In genomic region chr2:121078869-121079268, GRCh38 we compare ENCODE assay signal across 26 cellular contexts.
"Had no signal": no experiment of that assay in that cellular context is flagged by ENCODE, and none has a peak within 500 bp of the region (broad histone marks: within the 10 kb centered on the region; RNA-seq: fewer than 3 reads in every experiment).

No MANE protein-coding gene starts in this region.

- DNase-seq: activated CD4-positive, alpha-beta T cell treated with anti-CD3 and anti-CD28 coated beads for 4 hours; activated CD4-positive, alpha-beta T cell treated with anti-CD3 and anti-CD28 coated beads, Interleukin-2, amount 50 U/mL, for 48 hours; activated effector memory CD4-positive, alpha-beta T cell treated with Interleukin-2 at 50 U/mL for 16 hours; activated naive CD4-positive, alpha-beta T cell treated with anti-CD3 and anti-CD28 coated beads for 36 hours; activated naive CD8-positive, alpha-beta T cell treated with anti-CD3 and anti-CD28 coated beads, Interleukin-2, amount 10 ng/mL, durations not matched to agents 7 days and 5 days; activated T-cell treated with anti-CD3 and anti-CD28 coated beads, Interleukin-2, amount 50 U/mL, for 72 hours; amygdala; brain microvascular endothelial cell; caudate nucleus; effector CD8-positive, alpha-beta T cell; erythroblast; foreskin fibroblast; lower lobe of right lung; mesendoderm; mucosa of descending colon; naive B cell; retina; spleen; stimulated activated CD4-positive, alpha-beta T cell treated with anti-CD3 and anti-CD28 coated beads, Interleukin-4, amount 100 ng/mL, for 1 hour; stimulated activated naive CD4-positive, alpha-beta T cell; T1000; testis had no signal

- H3K4me1 ChIP-seq: lower lobe of right lung had no signal

- ATAC-seq: activated T-cell treated with anti-CD3 and anti-CD28 coated beads, Interleukin-2, amount 50 U/mL, for 72 hours; left lobe of liver; lower lobe of right lung; mucosa of descending colon; WTC11 had no signal

- H3K4me3 ChIP-seq: lower lobe of right lung, mucosa of descending colon, spleen, testis, vagina had no signal

- H3K27ac ChIP-seq: brain microvascular endothelial cell, lower lobe of right lung, spleen, testis, vagina had no signal

- H3K27me3 ChIP-seq: brain microvascular endothelial cell, testis had no signal

- H3K9me3 ChIP-seq: lower lobe of right lung, mucosa of descending colon, spleen, testis, vagina had no signal

- FAIRE-seq: keratinocyte had no signal

- H3K36me3 ChIP-seq: brain microvascular endothelial cell, lower lobe of right lung, spleen, vagina had no signal
